In the genomic region with DNA sequence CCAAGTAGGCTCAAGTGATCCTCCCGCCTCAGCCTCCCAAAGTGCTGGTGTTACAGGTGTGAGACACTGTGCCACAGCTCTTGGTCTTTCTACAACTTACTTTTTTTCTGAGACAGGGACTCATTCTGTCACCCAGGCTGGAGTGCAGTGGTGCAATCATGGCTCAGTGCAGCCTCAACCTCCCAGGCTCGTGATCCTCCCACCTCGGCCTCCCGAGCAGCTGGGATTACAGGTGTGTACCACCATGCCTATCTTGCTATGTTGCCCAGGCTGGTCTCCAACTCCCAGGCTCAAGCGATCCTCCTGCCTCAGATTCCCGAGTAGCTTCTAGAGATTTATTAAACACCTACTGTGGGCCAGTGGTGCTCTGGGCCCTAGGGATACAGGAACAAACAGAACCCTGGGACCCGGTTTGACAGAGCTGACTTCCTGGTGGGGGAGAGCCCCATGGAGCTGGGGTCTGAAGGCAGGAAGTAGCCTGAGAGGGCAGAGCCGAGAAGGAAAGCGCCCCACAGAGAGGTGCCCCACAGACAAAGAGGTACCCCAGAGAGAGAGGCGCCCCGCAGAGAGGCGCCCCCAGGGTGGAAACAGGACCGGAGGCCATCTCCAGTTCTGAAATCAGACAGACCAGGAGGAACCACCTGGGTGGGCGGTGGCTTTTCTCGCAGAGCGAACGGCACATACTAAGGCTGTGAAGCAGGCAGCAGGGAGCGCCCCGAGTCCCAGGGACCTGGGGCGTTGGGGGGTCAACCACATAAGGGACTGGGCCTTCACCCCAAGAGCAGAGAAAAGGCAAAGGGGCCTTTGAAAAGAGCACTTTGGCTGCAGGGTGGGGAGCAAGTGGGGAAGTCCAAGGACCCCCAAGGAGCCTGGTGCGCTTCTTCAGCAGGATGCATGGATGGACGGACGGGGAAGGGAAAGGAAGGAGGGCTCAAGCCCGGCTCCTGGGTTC, we compare ENCODE assay signal across 21 cellular contexts. TPM values are rescaled to one million over a fixed set of nuclear protein-coding genes. Genes with fewer than 3 reads are reported as not detected.
A peak's percentile ranks its signal among the peaks of the same experiment; 100 is the strongest.
DNase-seq lines count a peak whose midpoint lies in the region; ATAC-seq and TF ChIP-seq lines count a peak whose summit lies in the region.
"Had no signal": no experiment of that assay in that cellular context is flagged by ENCODE, and none has a peak within 500 bp of the region (broad histone marks: within the 10 kb centered on the region; RNA-seq: fewer than 3 reads in every experiment).

No MANE protein-coding gene starts in this region.

- ATAC-seq in natural killer cell: no peak

- peak overlapping the region in 1 of 8 donors; percentile 15 for H3K4me3 Mint-ChIP-seq in CD4-positive, alpha-beta memory T cell
- H3K4me3 Mint-ChIP-seq in activated T-helper 2 cell treated with anti-CD3 and anti-CD28 coated beads, Interferon-gamma antibody, Interleukin-2, Interleukin-4, amounts not matched to agents 10 μg/mL and 5 μg/mL and 100 μg/mL, durations not matched to agents 14 hours and 24 hours and 36 hours (ENCODE audit: low read depth): no peak overlapping the region
- no peak overlapping the region for H3K4me3 Mint-ChIP-seq in natural killer cell
- H3K4me3 Mint-ChIP-seq in Calu3 (ENCODE audit: low read depth, unreplicated experiment): no peak overlapping the region
- H3K4me3 Mint-ChIP-seq: nephron progenitor cell had no signal

- peaks cover 3 to 22% (median 8%) of the 10 kb centered on the region in 4 donors for H3K4me1 Mint-ChIP-seq in CD4-positive, alpha-beta memory T cell
- H3K4me1 Mint-ChIP-seq in activated T-helper 2 cell treated with anti-CD3 and anti-CD28 coated beads, Interferon-gamma antibody, Interleukin-2, Interleukin-4, amounts not matched to agents 10 μg/mL and 5 μg/mL and 100 μg/mL, durations not matched to agents 14 hours and 24 hours and 36 hours (ENCODE audit: low read depth): peaks cover 1% of the 10 kb centered on the region
- H3K4me1 Mint-ChIP-seq in natural killer cell (no peaks in the 10 kb centered on the region), Calu3 (ENCODE audit: low read depth, unreplicated experiment) (no peaks in the 10 kb centered on the region)

- no peak for TF ChIP-seq POLR2A in ovary (IDR thresholded peaks at IDR 0.05)

- peaks cover 7 to 22% of the 10 kb centered on the region in 2 donors for H3K36me3 Mint-ChIP-seq in CD4-positive, alpha-beta memory T cell
- H3K36me3 Mint-ChIP-seq in activated T-helper 2 cell treated with anti-CD3 and anti-CD28 coated beads, Interferon-gamma antibody, Interleukin-2, Interleukin-4, amounts not matched to agents 10 μg/mL and 5 μg/mL and 100 μg/mL, durations not matched to agents 14 hours and 24 hours and 36 hours (ENCODE audit: low read depth): peaks cover 49% of the 10 kb centered on the region
- no peaks in the 10 kb centered on the region for H3K36me3 Mint-ChIP-seq in natural killer cell
- peaks cover 57% of the 10 kb centered on the region for H3K36me3 Mint-ChIP-seq in Calu3 (ENCODE audit: insufficient read depth, unreplicated experiment)

- H3K9me3 ChIP-seq in CD4-positive, alpha-beta memory T cell (ENCODE audit: control insufficient read depth in 1 of 2, low read length in 2 of 2): no peaks in the 10 kb centered on the region
- no peaks in the 10 kb centered on the region for H3K9me3 ChIP-seq in ovary
- H3K9me3 ChIP-seq: body of pancreas, MG63, prostate gland, transverse colon had no signal

- peaks cover 5% of the 10 kb centered on the region for H3K36me3 ChIP-seq in CD4-positive, alpha-beta memory T cell (ENCODE audit: insufficient read depth, low read length)
- H3K36me3 ChIP-seq in ovary: no peaks in the 10 kb centered on the region
- H3K36me3 ChIP-seq: prostate gland, transverse colon had no signal

- BruUV-seq in Calu3 (replicated peaks; lab: Mats Ljungman, UMichigan): no TSS peak

- CTCF ChIA-PET in CD4-positive, alpha-beta memory T cell (lab: Charles Lee; ENCODE audit: partially characterized antibody): interaction anchor here (0.9 to 2.8 kb wide), 13 partner anchors 10 to 515 kb away, joined by 3 to 18 read pairs (median 4); no protein-coding TSS in a partner anchor
- CTCF ChIA-PET in Calu3 (lab: Charles Lee): no interaction called here

- no peak for TF ChIP-seq EP300 in ovary (IDR thresholded peaks at IDR 0.05)

- no peaks in the 10 kb centered on the region for H3K27me3 Mint-ChIP-seq in CD4-positive, alpha-beta memory T cell
- no peaks in the 10 kb centered on the region for H3K27me3 Mint-ChIP-seq in activated T-helper 2 cell treated with anti-CD3 and anti-CD28 coated beads, Interferon-gamma antibody, Interleukin-2, Interleukin-4, amounts not matched to agents 10 μg/mL and 5 μg/mL and 100 μg/mL, durations not matched to agents 14 hours and 24 hours and 36 hours (ENCODE audit: low read depth)
- H3K27me3 Mint-ChIP-seq in natural killer cell (ENCODE audit: low read depth in 2 of 2) (no peaks in the 10 kb centered on the region), Calu3 (ENCODE audit: unreplicated experiment) (no peaks in the 10 kb centered on the region)

- POLR2A ChIA-PET in CD4-positive, alpha-beta memory T cell (lab: Charles Lee; ENCODE audit: partially characterized antibody): interaction anchor here (1.5 to 3.6 kb wide), 2 partner anchors 12 to 43 kb away, joined by 5 to 26 read pairs; a partner anchor contains a TSS

- TF ChIP-seq CTCF in HL-60 (IDR thresholded peaks at IDR 0.05; ENCODE audit: insufficient read depth, low read length) (no peak), natural killer cell (IDR thresholded peaks at IDR 0.05) (no peak), Calu3 (IDR thresholded peaks at IDR 0.05; ENCODE audit: unreplicated experiment) (no peak), ovary (IDR thresholded peaks at IDR 0.05) (no peak)

- intact Hi-C loops in CD4-positive, alpha-beta memory T cell (cut with micrococcal nuclease): loop anchor here (5.0 kb wide), 1 partner anchor 42 kb away; a partner anchor contains a TSS
- intact Hi-C loops in activated T-helper 2 cell treated with anti-CD3 and anti-CD28 coated beads, Interferon-gamma antibody, Interleukin-2, Interleukin-4, amounts not matched to agents 10 μg/mL and 5 μg/mL and 100 μg/mL, durations not matched to agents 14 hours and 24 hours and 36 hours (cut with micrococcal nuclease): loop anchor here (5.0 kb wide), 1 partner anchor 32 kb away; no protein-coding TSS in a partner anchor
- intact Hi-C loops in natural killer cell (cut with micrococcal nuclease): loop anchor here (10.0 kb wide), 1 partner anchor 80 kb away; a partner anchor contains a TSS
- intact Hi-C loops in Calu3 (cut with micrococcal nuclease; ENCODE audit: unreplicated experiment): no loop called here
- intact Hi-C loops in ovary (cut with DNase I): loop anchor here in 2 of 4 donors (5.0 kb wide), 2 partner anchors 38 to 78 kb away; no protein-coding TSS in a partner anchor

- H3K27me3 ChIP-seq in CD4-positive, alpha-beta memory T cell (ENCODE audit: insufficient read depth, low read length): no peaks in the 10 kb centered on the region
- no peaks in the 10 kb centered on the region for H3K27me3 ChIP-seq in HL-60 (ENCODE audit: insufficient read depth, poor library complexity, severe bottlenecking)
- H3K27me3 ChIP-seq in ovary: no peaks in the 10 kb centered on the region
- H3K27me3 ChIP-seq: body of pancreas, MG63, transverse colon had no signal

- 84 to 86% (median 86%) methylated on average over 24 of the region's 24 CpGs for WGBS in ovary, 3 donors

- H3K4me3 ChIP-seq in CD4-positive, alpha-beta memory T cell (ENCODE audit: low read length in 2 of 2): no peak overlapping the region
- no peak overlapping the region for H3K4me3 ChIP-seq in HL-60 (replicated peaks; ENCODE audit: insufficient read depth, low read length)
- no peak overlapping the region for H3K4me3 ChIP-seq in ovary
- H3K4me3 ChIP-seq: body of pancreas, MG63, prostate gland, skin epidermis, transverse colon had no signal

- H3K27ac Mint-ChIP-seq in CD4-positive, alpha-beta memory T cell: peak overlapping the region in 5 of 7 donors; percentile 61 to 89 (median 72)
- peak overlapping the region; percentile 33 for H3K27ac Mint-ChIP-seq in activated T-helper 2 cell treated with anti-CD3 and anti-CD28 coated beads, Interferon-gamma antibody, Interleukin-2, Interleukin-4, amounts not matched to agents 10 μg/mL and 5 μg/mL and 100 μg/mL, durations not matched to agents 14 hours and 24 hours and 36 hours
- H3K27ac Mint-ChIP-seq in natural killer cell: peak overlapping the region; percentile 44 to 53
- no peak overlapping the region for H3K27ac Mint-ChIP-seq in Calu3 (ENCODE audit: unreplicated experiment)
- H3K27ac Mint-ChIP-seq: nephron progenitor cell had no signal

- no peak overlapping the region for H3K27ac ChIP-seq in CD4-positive, alpha-beta memory T cell (ENCODE audit: low read depth, low read length)
- H3K27ac ChIP-seq in HL-60 (replicated peaks): peak overlapping the region; percentile 93
- H3K27ac ChIP-seq in ovary: no peak overlapping the region
- H3K27ac ChIP-seq: prostate gland, skin epidermis had no signal

- no peaks in the 10 kb centered on the region for H3K9me3 Mint-ChIP-seq in CD4-positive, alpha-beta memory T cell
- no peaks in the 10 kb centered on the region for H3K9me3 Mint-ChIP-seq in activated T-helper 2 cell treated with anti-CD3 and anti-CD28 coated beads, Interferon-gamma antibody, Interleukin-2, Interleukin-4, amounts not matched to agents 10 μg/mL and 5 μg/mL and 100 μg/mL, durations not matched to agents 14 hours and 24 hours and 36 hours
- H3K9me3 Mint-ChIP-seq in natural killer cell (no peaks in the 10 kb centered on the region), Calu3 (ENCODE audit: low read depth, unreplicated experiment) (no peaks in the 10 kb centered on the region)

- peaks cover 11% of the 10 kb centered on the region for H3K4me1 ChIP-seq in CD4-positive, alpha-beta memory T cell (ENCODE audit: insufficient read depth, low read length)
- no peaks in the 10 kb centered on the region for H3K4me1 ChIP-seq in ovary (ENCODE audit: insufficient read depth)
- H3K4me1 ChIP-seq: prostate gland had no signal

- no peak for DNase-seq in CD4-positive, alpha-beta memory T cell
- DNase-seq in HL-60 (ENCODE audit: low read depth in 1 of 2, low spot score in 1 of 2): no peak
- DNase-seq in activated T-helper 2 cell treated with anti-CD3 and anti-CD28 coated beads, Interferon-gamma antibody, Interleukin-2, Interleukin-4, amounts not matched to agents 10 μg/mL and 5 μg/mL and 100 μg/mL, durations not matched to agents 14 hours and 24 hours and 36 hours (ENCODE audit: low spot score): no peak
- DNase-seq in natural killer cell: no peak
- DNase-seq in DMS53 (lab: John Stamatoyannopoulos, UW): no peak
- DNase-seq in Calu3: no peak
- DNase-seq in ovary: no peak
- DNase-seq: activated CD4-positive, alpha-beta T cell treated with anti-CD3 and anti-CD28 coated beads for 4 hours; activated naive CD4-positive, alpha-beta T cell treated with anti-CD3 and anti-CD28 coated beads, Interleukin-2, amount 50 U/mL, for 16 hours; body of pancreas; left colon; MG63; NCI-H146; nephron progenitor cell; Right ventricle myocardium superior; stimulated activated CD4-positive, alpha-beta T cell treated with anti-CD3 and anti-CD28 coated beads, Interleukin-2, amount 100 ng/mL, for 24 hours; stimulated activated naive CD4-positive, alpha-beta T cell treated with Interleukin-2 at 50 U/mL for 16 hours; SW 1271; transverse colon had no signal

RNA-seq across cellular contexts. Expression of a gene that starts 5.0 kb away (rescaled TPM):
- total RNA-seq in CD4-positive, alpha-beta memory T cell: 10 to 100 TPM; 66.9 to 74.5 TPM
- polyA plus RNA-seq in CD4-positive, alpha-beta memory T cell: 10 to 100 TPM; 38.1 to 64.5 TPM
- 150 and 151 TPM in 2 replicates for total RNA-seq in activated T-helper 2 cell treated with anti-CD3 and anti-CD28 coated beads, Interferon-gamma antibody, Interleukin-2, Interleukin-4, amounts not matched to agents 10 μg/mL and 5 μg/mL and 100 μg/mL, durations not matched to agents 14 hours and 24 hours and 36 hours
- total RNA-seq in natural killer cell (100 to 1,000 TPM in 2 of 3 donors, 10 to 100 TPM in 1; 87.5 to 114 (median 107) TPM), Calu3 (2022) (194 and 208 TPM in 2 replicates), ovary (10 to 100 TPM; 17.0 to 97.4 (median 52.6) TPM)
- 10 to 100 TPM; 10.5 to 25.8 TPM for polyA plus RNA-seq in ovary

RNA-seq across cellular contexts. Expression of a gene that starts 42.2 kb away (rescaled TPM):
- total RNA-seq in CD4-positive, alpha-beta memory T cell: 10 to 100 TPM; 12.8 to 14.9 TPM
- 10 to 100 TPM; 10.4 to 23.8 TPM for polyA plus RNA-seq in CD4-positive, alpha-beta memory T cell
- 2.1 and 2.7 TPM in 2 replicates for total RNA-seq in activated T-helper 2 cell treated with anti-CD3 and anti-CD28 coated beads, Interferon-gamma antibody, Interleukin-2, Interleukin-4, amounts not matched to agents 10 μg/mL and 5 μg/mL and 100 μg/mL, durations not matched to agents 14 hours and 24 hours and 36 hours
- total RNA-seq in natural killer cell (1 to 10 TPM; 1.2 to 4.3 (median 1.4) TPM), Calu3 (2022) (9.4 and 9.9 TPM in 2 replicates), ovary (10 to 100 TPM in 3 of 7 donors, 1 to 10 TPM in 4; 4.4 to 11.6 (median 9.4) TPM)
- 1 to 10 TPM; 2.6 to 9.8 TPM for polyA plus RNA-seq in ovary

RNA-seq across cellular contexts. Expression of a gene that starts 43.1 kb away (rescaled TPM):
- 10 to 100 TPM; 52.6 to 53.4 TPM for total RNA-seq in CD4-positive, alpha-beta memory T cell
- polyA plus RNA-seq in CD4-positive, alpha-beta memory T cell: 10 to 100 TPM in 1 of 2 donors, 1 to 10 TPM in 1; 1.6 to 14.9 TPM
- 107 and 108 TPM in 2 replicates for total RNA-seq in activated T-helper 2 cell treated with anti-CD3 and anti-CD28 coated beads, Interferon-gamma antibody, Interleukin-2, Interleukin-4, amounts not matched to agents 10 μg/mL and 5 μg/mL and 100 μg/mL, durations not matched to agents 14 hours and 24 hours and 36 hours
- 10 to 100 TPM; 65.2 to 76.7 (median 67.5) TPM for total RNA-seq in natural killer cell
- total RNA-seq in Calu3 (2022): 76.0 and 77.7 TPM in 2 replicates
- total RNA-seq in ovary: 10 to 100 TPM; 26.3 to 62.5 (median 53.1) TPM
- polyA plus RNA-seq in ovary: 10 to 100 TPM; 13.3 to 19.7 TPM
